ENCODE assay signal across 8 cellular contexts in genomic region chr12:57620936-57621496, GRCh38. TPM values are rescaled to one million over a fixed set of nuclear protein-coding genes. Genes with fewer than 3 reads are reported as not detected.
DNase-seq lines count a peak whose midpoint lies in the region; ATAC-seq and TF ChIP-seq lines count a peak whose summit lies in the region.

No MANE protein-coding gene starts in this region.

- H3K27me3 Mint-ChIP-seq in neural crest cell (ENCODE audit: low read depth): peaks cover 77% of the 10 kb centered on the region

- BruUV-seq in Panc1 (replicated peaks; lab: Mats Ljungman, UMichigan): no TSS peak

- H3K27ac ChIP-seq in Panc1 (ENCODE audit: low read length) (no peak overlapping the region), WERI-Rb-1 (no peak overlapping the region)

- DNase-seq in CD1c-positive myeloid dendritic cell (ENCODE audit: extremely low spot score): peak; percentile 51
- no peak for DNase-seq in Panc1 (ENCODE audit: low read depth, low spot score)
- no peak for DNase-seq in epithelial cell of proximal tubule (ENCODE audit: low read depth)
- no peak for DNase-seq in neural crest cell (ENCODE audit: low read depth, low spot score)
- DNase-seq in HPDE6-E6E7 (ENCODE audit: extremely low spot score): no peak
- no peak for DNase-seq in WERI-Rb-1
- DNase-seq in AG08395 (ENCODE audit: low spot score): no peak

- peaks cover 22% of the 10 kb centered on the region for H3K36me3 Mint-ChIP-seq in neural crest cell (ENCODE audit: low read depth)

- H3K4me3 ChIP-seq in Panc1 (ENCODE audit: low read depth in 2 of 2, low read length in 2 of 2): peak overlapping the region; percentile 18 to 53
- peak overlapping the region; percentile 41 for H3K4me3 ChIP-seq in epithelial cell of proximal tubule (ENCODE audit: low read depth, low read length)
- no peak overlapping the region for H3K4me3 ChIP-seq in WERI-Rb-1 (ENCODE audit: low read depth, low read length)

- H3K27me3 ChIP-seq in Panc1 (ENCODE audit: control insufficient read depth, insufficient read depth, low read length) (no peaks in the 10 kb centered on the region), WERI-Rb-1 (ENCODE audit: insufficient read depth, low read depth, severe bottlenecking) (no peaks in the 10 kb centered on the region)

- H3K4me1 Mint-ChIP-seq in neural crest cell: peaks cover 20% of the 10 kb centered on the region

- TF ChIP-seq CTCF in Panc1 (IDR thresholded peaks at IDR 0.05) (no peak), epithelial cell of proximal tubule (conservative IDR thresholded peaks at IDR 0.05; ENCODE audit: low read depth, low read length) (no peak), neural crest cell (conservative IDR thresholded peaks at IDR 0.05) (no peak), WERI-Rb-1 (IDR thresholded peaks at IDR 0.05; ENCODE audit: low read depth, low read length) (no peak)

- no peak overlapping the region for H3K27ac Mint-ChIP-seq in neural crest cell (ENCODE audit: unreplicated experiment)

- H3K4me3 Mint-ChIP-seq in neural crest cell: peak overlapping the region; percentile 86

- CTCF ChIA-PET in Panc1 (lab: Charles Lee): interaction anchor here (1.5 kb wide), 1 partner anchor 38 kb away, joined by 5 read pairs; no protein-coding TSS in a partner anchor

- intact Hi-C loops in Panc1 (cut with micrococcal nuclease; ENCODE audit: unreplicated experiment): loop anchor here (1.0 to 5.0 kb wide), 2 partner anchors 38 to 164 kb away; partner anchors contain the start of genes GLI1 and INHBE

- H3K4me1 ChIP-seq in Panc1 (ENCODE audit: control insufficient read depth, insufficient read depth, low read length): peaks cover 13% of the 10 kb centered on the region

- in situ Hi-C loops in Panc1 (cut with HindIII; ENCODE audit: low pct_unique_long_range_greater_than_20kb, low sequenced_read_pairs): no loop called here

- ATAC-seq in Panc1: no peak
- no peak for ATAC-seq in HG03342 (IDR thresholded peaks at IDR 0.05; ENCODE audit: unreplicated experiment)

- H3K9me3 ChIP-seq in Panc1 (ENCODE audit: control insufficient read depth, insufficient read depth, low read depth, low read length): no peaks in the 10 kb centered on the region
- no peaks in the 10 kb centered on the region for H3K9me3 ChIP-seq in WERI-Rb-1 (ENCODE audit: severe bottlenecking)

- POLR2A ChIA-PET in Panc1 (lab: Charles Lee): no interaction called here

- H3K36me3 ChIP-seq in Panc1 (ENCODE audit: control insufficient read depth, insufficient read depth, low read length): no peaks in the 10 kb centered on the region
- peaks cover 78% of the 10 kb centered on the region for H3K36me3 ChIP-seq in WERI-Rb-1

- no peaks in the 10 kb centered on the region for H3K9me3 Mint-ChIP-seq in neural crest cell

RNA-seq across cellular contexts. Expression of gene ARHGEF25, which starts 9.8 kb away (rescaled TPM):
- 10.5 TPM for total RNA-seq in Panc1 (2021; ENCODE audit: unreplicated experiment)
- polyA plus RNA-seq in Panc1 (2012; ENCODE audit: insufficient read length): 25.5 TPM
- total RNA-seq in epithelial cell of proximal tubule: 1.3 and 6.2 TPM in 2 replicates
- total RNA-seq in neural crest cell: 41.2 and 43.8 TPM in 2 replicates

RNA-seq across cellular contexts. Expression of gene B4GALNT1, which starts 12.0 kb away (rescaled TPM):
- total RNA-seq in Panc1 (2021; ENCODE audit: unreplicated experiment) (48.6 TPM), epithelial cell of proximal tubule (0.14 and 0.69 TPM in 2 replicates), neural crest cell (18.6 and 19.5 TPM in 2 replicates)
- 44.0 TPM for polyA plus RNA-seq in Panc1 (2012; ENCODE audit: insufficient read length)

RNA-seq across cellular contexts. Expression of gene DTX3, which starts 16.4 kb away (rescaled TPM):
- 37.8 TPM for total RNA-seq in Panc1 (2021; ENCODE audit: unreplicated experiment)
- 55.1 TPM for polyA plus RNA-seq in Panc1 (2012; ENCODE audit: insufficient read length)
- 8.0 and 8.1 TPM in 2 replicates for total RNA-seq in epithelial cell of proximal tubule
- 74.7 and 75.6 TPM in 2 replicates for total RNA-seq in neural crest cell

RNA-seq across cellular contexts. Expression of gene PIP4K2C, which starts 30.0 kb away (rescaled TPM):
- total RNA-seq in Panc1 (2021; ENCODE audit: unreplicated experiment): 62.6 TPM
- polyA plus RNA-seq in Panc1 (2012; ENCODE audit: insufficient read length): 41.7 TPM
- 34.2 and 46.6 TPM in 2 replicates for total RNA-seq in epithelial cell of proximal tubule
- total RNA-seq in neural crest cell: 15.9 and 17.3 TPM in 2 replicates

Comparison
In these comparisons a context has a peak if more than half of its experiments do, and no peak if none do; other contexts are left out.
1. RNA of gene B4GALNT1, which starts 12.0 kb away (total RNA-seq): 48.6 TPM in Panc1 (single experiment) and 18.6 to 19.5 TPM in neural crest cell; 0.14 to 0.69 TPM in epithelial cell of proximal tubule; every median in the first group is over 10 times any median in the second.